In genomic region chr1:3311711-3312110, GRCh38 we compare ENCODE assay signal across 24 cellular contexts.
DNase-seq lines count a peak whose midpoint lies in the region; ATAC-seq, FAIRE-seq and TF ChIP-seq lines count a peak whose summit lies in the region.
"Had no signal": no experiment of that assay in that cellular context is flagged by ENCODE, and none has a peak within 500 bp of the region (broad histone marks: within the 10 kb centered on the region; RNA-seq: fewer than 3 reads in every experiment).

No MANE protein-coding gene starts in this region.

- H3K36me3 Mint-ChIP-seq in chondrocyte (ENCODE audit: low read depth), result peaks cover 1% of the 10 kb centered on the region
- H3K36me3 Mint-ChIP-seq in activated naive CD8-positive, alpha-beta T cell treated with anti-CD3 and anti-CD28 coated beads, Interleukin-2, amount 50 U/mL, for 24 hours (ENCODE audit: low read depth), result peaks cover 2% of the 10 kb centered on the region
- H3K36me3 Mint-ChIP-seq: CD14-positive monocyte; CD8-positive, alpha-beta memory T cell had no signal

- H3K36me3 ChIP-seq in neuronal stem cell (replicated peaks in 1 of 2; ENCODE audit: control insufficient read depth in 2 of 2, insufficient read depth in 2 of 2, low read length in 2 of 2), result no peaks in the 10 kb centered on the region
- no peaks in the 10 kb centered on the region for H3K36me3 ChIP-seq in thoracic aorta
- no peaks in the 10 kb centered on the region for H3K36me3 ChIP-seq in PC-9 (ENCODE audit: low read depth)
- H3K36me3 ChIP-seq: BE2C had no signal

- H2BK12ac ChIP-seq in neuronal stem cell (ENCODE audit: low read length), result no peak overlapping the region

- peaks cover 72% of the 10 kb centered on the region for H3K4me1 Mint-ChIP-seq in chondrocyte (ENCODE audit: low read depth)
- peaks cover 15% of the 10 kb centered on the region for H3K4me1 Mint-ChIP-seq in activated naive CD8-positive, alpha-beta T cell treated with anti-CD3 and anti-CD28 coated beads, Interleukin-2, amount 50 U/mL, for 24 hours

- no peak overlapping the region for H4K8ac ChIP-seq in neuronal stem cell (ENCODE audit: low read depth, low read length)

- no peak for ATAC-seq in thoracic aorta (ENCODE audit: insufficient number of reproducible peaks, low FRiP score, low read depth)
- ATAC-seq in activated naive CD8-positive, alpha-beta T cell treated with anti-CD3 and anti-CD28 coated beads, Interleukin-2, amount 50 U/mL, for 24 hours, result no peak

- no peak for TF ChIP-seq CTCF in RWPE1 (conservative IDR thresholded peaks at IDR 0.05; ENCODE audit: low read depth)
- TF ChIP-seq CTCF in chondrocyte (IDR thresholded peaks at IDR 0.05), result no peak
- no peak for TF ChIP-seq CTCF in thoracic aorta (IDR thresholded peaks at IDR 0.05)
- no peak for TF ChIP-seq CTCF in PC-9 (conservative IDR thresholded peaks at IDR 0.05)

- no peak overlapping the region for H3K4ac ChIP-seq in neuronal stem cell (ENCODE audit: low read length)

- H2BK5ac ChIP-seq in neuronal stem cell (ENCODE audit: low read length), result peak overlapping the region; percentile 13

- H2AFZ ChIP-seq in neuronal stem cell (ENCODE audit: low read length) (no peak overlapping the region), PC-9 (no peak overlapping the region)

- no peak overlapping the region for H3K4me2 ChIP-seq in neuronal stem cell (ENCODE audit: insufficient read depth, low read length, poor library complexity, severe bottlenecking)
- H3K4me2 ChIP-seq in PC-9, result no peak overlapping the region

- peaks cover 0 to 41% of the 10 kb centered on the region in 2 donors for H3K4me1 ChIP-seq in neuronal stem cell (ENCODE audit: control insufficient read depth in 2 of 2, insufficient read depth in 1 of 2, low read depth in 1 of 2, low read length in 2 of 2)
- H3K4me1 ChIP-seq in thoracic aorta (ENCODE audit: control insufficient read depth in 1 of 2, low read depth in 2 of 2), result peaks cover 35 to 93% of the 10 kb centered on the region in 2 donors
- no peaks in the 10 kb centered on the region; the same call in 1 of the 2 replicates for H3K4me1 ChIP-seq in PC-9 (replicated peaks; ENCODE audit: insufficient read depth)
- H3K4me1 ChIP-seq: BE2C had no signal

- BruUV-seq in PC-9 (replicated peaks; lab: Mats Ljungman, UMichigan), result no TSS peak

- H4K20me1 ChIP-seq in PC-9 (ENCODE audit: insufficient read depth), result no peaks in the 10 kb centered on the region

- H3K27me3 ChIP-seq in neuronal stem cell (ENCODE audit: control insufficient read depth in 3 of 3, insufficient read depth in 3 of 3, low read depth in 1 of 3, low read length in 3 of 3) (peaks cover 0 to 71% (median 13%) of the 10 kb centered on the region in 3 experiments), thoracic aorta (replicated peaks; ENCODE audit: insufficient read depth) (no peaks in the 10 kb centered on the region), PC-9 (ENCODE audit: insufficient read depth, low read depth) (peaks cover 95% of the 10 kb centered on the region)

- H2AK5ac ChIP-seq in neuronal stem cell (ENCODE audit: low read depth, low read length), result peak overlapping the region; percentile 73

- no CpG with 5 or more reads among the region's 8 CpGs for WGBS in neuronal stem cell (ENCODE audit: extremely low coverage in 2 of 2, insufficient read length in 2 of 2, insufficient replicate concordance in 1 of 2), 2 donors

- H3K4me3 ChIP-seq in neuronal stem cell (ENCODE audit: low read length in 2 of 2), result no peak overlapping the region
- H3K4me3 ChIP-seq in thoracic aorta, result peak overlapping the region; percentile 58
- no peak overlapping the region for H3K4me3 ChIP-seq in PC-9
- H3K4me3 ChIP-seq: SK-N-MC had no signal

- no peak overlapping the region for H2BK15ac ChIP-seq in neuronal stem cell (ENCODE audit: low read length)

- no peaks in the 10 kb centered on the region for H3K79me2 ChIP-seq in PC-9 (ENCODE audit: low read depth)

- H3K27me3 Mint-ChIP-seq in chondrocyte (ENCODE audit: low read depth), result no peaks in the 10 kb centered on the region
- peaks cover 18% of the 10 kb centered on the region for H3K27me3 Mint-ChIP-seq in activated naive CD8-positive, alpha-beta T cell treated with anti-CD3 and anti-CD28 coated beads, Interleukin-2, amount 50 U/mL, for 24 hours

- POLR2A ChIA-PET in RWPE1 (lab: Yijun Ruan, JAX; ENCODE audit: low non-redundant PET), result interaction anchor here (0.6 kb wide), 1 partner anchor 167 kb away, joined by 3 read pairs; no protein-coding TSS in a partner anchor
- POLR2A ChIA-PET in PC-9 (lab: Charles Lee; ENCODE audit: unreplicated experiment), result no interaction called here

- H3K9me3 ChIP-seq in neuronal stem cell (replicated peaks in 1 of 2; ENCODE audit: control insufficient read depth in 2 of 2, insufficient read depth in 1 of 2, low read depth in 1 of 2, low read length in 2 of 2) (peaks cover 0 to 2% of the 10 kb centered on the region in 2 donors), thoracic aorta (no peaks in the 10 kb centered on the region), PC-9 (ENCODE audit: insufficient read depth, low read depth) (no peaks in the 10 kb centered on the region)
- H3K9me3 ChIP-seq: BE2C had no signal

- no peak for FAIRE-seq in frontal cortex (lab: Jason Lieb, UNC)
- FAIRE-seq: GM18507, H54 had no signal

- H3K27ac ChIP-seq in RWPE1, result peak overlapping the region; percentile 96; the same call in 1 of the 2 replicates
- H3K27ac ChIP-seq in neuronal stem cell (replicated peaks; ENCODE audit: low read length), result no peak overlapping the region
- peak overlapping the region; percentile 95 to 99 for H3K27ac ChIP-seq in thoracic aorta
- no peak overlapping the region for H3K27ac ChIP-seq in PC-9
- H3K27ac ChIP-seq: HL-60, SK-N-MC had no signal

- no peak overlapping the region for H3K4me3 Mint-ChIP-seq in chondrocyte (ENCODE audit: unreplicated experiment)
- no peak overlapping the region for H3K4me3 Mint-ChIP-seq in activated naive CD8-positive, alpha-beta T cell treated with anti-CD3 and anti-CD28 coated beads, Interleukin-2, amount 50 U/mL, for 24 hours
- H3K4me3 Mint-ChIP-seq: CD14-positive monocyte; CD8-positive, alpha-beta memory T cell had no signal

- no peaks in the 10 kb centered on the region for H3K9me2 ChIP-seq in PC-9 (ENCODE audit: insufficient read depth)

- H3K27ac Mint-ChIP-seq in chondrocyte (ENCODE audit: unreplicated experiment), result peak overlapping the region; percentile 100
- H3K27ac Mint-ChIP-seq in activated naive CD8-positive, alpha-beta T cell treated with anti-CD3 and anti-CD28 coated beads, Interleukin-2, amount 50 U/mL, for 24 hours, result no peak overlapping the region
- H3K27ac Mint-ChIP-seq: CD14-positive monocyte; CD8-positive, alpha-beta memory T cell had no signal

- no peak overlapping the region for H2BK120ac ChIP-seq in neuronal stem cell (ENCODE audit: low read depth, low read length)

- H3F3A ChIP-seq in PC-9 (ENCODE audit: insufficient read depth, low read depth), result no peaks in the 10 kb centered on the region

- peak overlapping the region; percentile 58 for H3K23ac ChIP-seq in neuronal stem cell (ENCODE audit: low read depth, low read length, poor library complexity)

- H3K9ac ChIP-seq in neuronal stem cell (ENCODE audit: low read depth, low read length, poor library complexity), result no peak overlapping the region

- H3K9me3 Mint-ChIP-seq in chondrocyte (ENCODE audit: low read depth), result no peaks in the 10 kb centered on the region
- H3K9me3 Mint-ChIP-seq in activated naive CD8-positive, alpha-beta T cell treated with anti-CD3 and anti-CD28 coated beads, Interleukin-2, amount 50 U/mL, for 24 hours, result peaks cover 5% of the 10 kb centered on the region

- CTCF ChIA-PET in RWPE1 (lab: Yijun Ruan, JAX), result interaction anchor here (0.7 kb wide), 2 partner anchors 21 to 1982 kb away, joined by 3 read pairs; no protein-coding TSS in a partner anchor
- CTCF ChIA-PET in PC-9 (lab: Charles Lee), result no interaction called here

- intact Hi-C loops in PC-9 (cut with micrococcal nuclease; ENCODE audit: unreplicated experiment), result no loop called here

- no peak overlapping the region for H3K14ac ChIP-seq in neuronal stem cell (ENCODE audit: low read length)

- no peak for DNase-seq in RWPE1 (ENCODE audit: low spot score)
- no peak for DNase-seq in chondrocyte (ENCODE audit: low spot score)
- DNase-seq in neuronal stem cell (ENCODE audit: low spot score), result no peak
- DNase-seq in thoracic aorta (ENCODE audit: low spot score), result no peak
- DNase-seq in PC-9, result no peak
- no peak for DNase-seq in NCI-H1436 treated with DMSO at 0.1 percent for 48 hours (lab: John Stamatoyannopoulos, UW)
- DNase-seq in frontal cortex (ENCODE audit: low spot score in 2 of 2), result no peak
- DNase-seq in activated naive CD8-positive, alpha-beta T cell treated with anti-CD3 and anti-CD28 coated beads, Interleukin-2, amount 50 U/mL, for 24 hours, result no peak
- DNase-seq: BE2C; CD8-positive, alpha-beta memory T cell; DMS153; DND-41; Karpas-422; NCI-H1092; NCI-H146; NCI-H1930; NCI-H446; NCI-H526; SIG-M5 had no signal

- no peak overlapping the region for H4K91ac ChIP-seq in neuronal stem cell (ENCODE audit: low read depth, low read length, poor library complexity)

- H3K79me1 ChIP-seq in neuronal stem cell (ENCODE audit: low read depth, low read length), result no peaks in the 10 kb centered on the region

- peak overlapping the region; percentile 62 for H3K18ac ChIP-seq in neuronal stem cell (ENCODE audit: low read length)

Comparison
In these comparisons a context has a peak if more than half of its experiments do, and no peak if none do; other contexts are left out.
1. H3K27ac ChIP-seq: peak in RWPE1 (single experiment) and thoracic aorta (2 of 2); none in neuronal stem cell (single experiment) and PC-9 (single experiment).